Comparison of ENCODE assay signal across 35 cellular contexts in genomic region chr1:166457700-166458099, GRCh38.
"Had no signal": no experiment of that assay in that cellular context is flagged by ENCODE, and none has a peak within 500 bp of the region (broad histone marks: within the 10 kb centered on the region; RNA-seq: fewer than 3 reads in every experiment).

No MANE protein-coding gene starts in this region.

- H3K4me3 ChIP-seq: MG63 had no signal

- H3K27me3 ChIP-seq: MG63 had no signal

- H3K27ac ChIP-seq: KMS-11 had no signal

- H3K9me3 ChIP-seq: MG63 had no signal

- DNase-seq: Karpas-422, Kasumi-1, KBM-7, KG1, MG63, MM.1S, MV-4-11, NCI-H1048, NCI-H1092, NCI-H1092 treated with DMSO at 0.1 percent for 48 hours, NCI-H1105, NCI-H1105 treated with DMSO at 0.1 percent for 48 hours, NCI-H1417, NCI-H1417 treated with DMSO at 0.1 percent for 48 hours, NCI-H1436, NCI-H1436 treated with DMSO at 0.1 percent for 48 hours, NCI-H146, NCI-H1694, NCI-H1694 treated with DMSO at 0.1 percent for 48 hours, NCI-H187, NCI-H187 treated with DMSO at 0.1 percent for 48 hours, NCI-H1930, NCI-H2029, NCI-H2029 treated with DMSO at 0.1 percent for 48 hours, NCI-H2081, NCI-H2081 treated with DMSO at 0.1 percent for 48 hours, NCI-H2107, NCI-H2171, NCI-H2171 treated with DMSO at 0.1 percent for 48 hours, NCI-H2227 treated with DMSO at 0.1 percent for 48 hours, NCI-H226, NCI-H345, NCI-H446, NCI-H446 treated with DMSO at 0.1 percent for 48 hours had no signal

- H3K36me3 ChIP-seq: MG63 had no signal
